ENCODE assay signal across 8 cellular contexts in the genomic region with DNA sequence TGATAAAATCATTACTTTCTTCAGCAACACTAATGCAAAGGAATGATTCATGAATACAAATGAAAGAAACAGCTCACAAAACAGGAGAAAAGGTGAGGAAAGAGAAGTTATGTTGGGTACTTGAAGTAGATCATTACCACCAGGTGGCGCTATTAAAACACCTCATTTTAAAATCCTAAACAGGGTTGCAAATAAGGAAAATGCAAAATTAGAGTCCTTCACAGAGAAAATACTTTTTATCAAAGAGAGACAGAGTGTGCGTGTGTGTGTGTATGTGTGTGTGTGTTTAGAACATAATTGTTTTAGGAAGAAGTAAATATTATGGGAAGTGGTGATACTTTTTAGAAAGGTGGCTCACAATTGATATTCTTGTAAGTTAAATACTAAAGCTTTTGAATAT. TPM values are rescaled to one million over a fixed set of nuclear protein-coding genes. Genes with fewer than 3 reads are reported as not detected.
A peak's percentile ranks its signal among the peaks of the same experiment; 100 is the strongest.
DNase-seq lines count a peak whose midpoint lies in the region; ATAC-seq and TF ChIP-seq lines count a peak whose summit lies in the region.

No MANE protein-coding gene starts in this region.

- no peaks in the 10 kb centered on the region for H3K79me2 ChIP-seq in OCI-LY3 (ENCODE audit: low read length)

- H3K9ac ChIP-seq in OCI-LY3 (ENCODE audit: low read length) (no peak overlapping the region), liver (ENCODE audit: low read depth in 1 of 2, low read length in 2 of 2) (peak overlapping the region in 1 of 2 donors; percentile 13)

- H3K27ac ChIP-seq in OCI-LY3 (ENCODE audit: low read length) = no peak overlapping the region
- peak overlapping the region in 1 of 2 donors; percentile 27 for H3K27ac ChIP-seq in liver (ENCODE audit: low read depth in 1 of 2, low read length in 2 of 2)
- peak overlapping the region; percentile 66 to 67 for H3K27ac ChIP-seq in uterus

- H3K36me3 ChIP-seq in OCI-LY3 (replicated peaks; ENCODE audit: low read depth, low read length) (no peaks in the 10 kb centered on the region), liver (ENCODE audit: control insufficient read depth in 4 of 4, insufficient read depth in 3 of 4, low read depth in 1 of 4, low read length in 3 of 4) (no peaks in the 10 kb centered on the region), uterus (no peaks in the 10 kb centered on the region)

- TF ChIP-seq POLR2A in uterus (IDR thresholded peaks at IDR 0.05) = no peak

- intact Hi-C loops in uterus (cut with DNase I; ENCODE audit: low total_unique reads) = no loop called here

- no peaks in the 10 kb centered on the region for H3K4me1 ChIP-seq in OCI-LY3 (ENCODE audit: low read length)
- H3K4me1 ChIP-seq in liver (ENCODE audit: control insufficient read depth in 4 of 4, insufficient read depth in 4 of 4, low read length in 3 of 4) = peaks cover 0 to 18% (median 6%) of the 10 kb centered on the region in 4 donors
- H3K4me1 ChIP-seq in uterus = peaks cover 4 to 6% of the 10 kb centered on the region in 2 donors

- TF ChIP-seq CTCF in OCI-LY3 (IDR thresholded peaks at IDR 0.05; ENCODE audit: low read depth, low read length) (peak; percentile 68), liver (IDR thresholded peaks at IDR 0.05; ENCODE audit: low read depth, low read length, missing input control) (peak; percentile 63), uterus (IDR thresholded peaks at IDR 0.05) (peak; percentile 76 to 87 (median 82))

- H3K4me3 ChIP-seq in OCI-LY3 (ENCODE audit: low read length) = no peak overlapping the region
- H3K4me3 ChIP-seq in liver (ENCODE audit: low read depth in 1 of 3, low read length in 3 of 3) = no peak overlapping the region
- H3K4me3 ChIP-seq in uterus = no peak overlapping the region

- peak; percentile 47 for DNase-seq in DMS79 (lab: John Stamatoyannopoulos, UW)
- DNase-seq in KG1 (lab: John Stamatoyannopoulos, UW) = peak; percentile 69
- peak; percentile 81 for DNase-seq in dedifferentiated amniotic fluid mesenchymal stem cell (ENCODE audit: extremely low spot score)
- DNase-seq in uterus = no peak

- no peaks in the 10 kb centered on the region for H3K9me3 ChIP-seq in OCI-LY3 (ENCODE audit: insufficient read depth, low read length)
- H3K9me3 ChIP-seq in liver (ENCODE audit: control insufficient read depth in 4 of 4, low read length in 3 of 4) = no peaks in the 10 kb centered on the region
- no peaks in the 10 kb centered on the region for H3K9me3 ChIP-seq in uterus

- H3K27me3 ChIP-seq in OCI-LY3 (ENCODE audit: low read depth, low read length) = no peaks in the 10 kb centered on the region
- no peaks in the 10 kb centered on the region for H3K27me3 ChIP-seq in liver (ENCODE audit: control insufficient read depth in 4 of 4, insufficient read depth in 4 of 4, low read length in 3 of 4)
- no peaks in the 10 kb centered on the region for H3K27me3 ChIP-seq in uterus

- WGBS in liver = 2% methylated on average over 2 of the region's 2 CpGs

- no peak for ATAC-seq in GM21717 (IDR thresholded peaks at IDR 0.05; ENCODE audit: unreplicated experiment)
- no peak for ATAC-seq in GM21423 (IDR thresholded peaks at IDR 0.05; ENCODE audit: unreplicated experiment)

- TF ChIP-seq RAD21 in liver (IDR thresholded peaks at IDR 0.05) = peak; percentile 97 to 98

- no peaks in the 10 kb centered on the region for H4K20me1 ChIP-seq in OCI-LY3 (ENCODE audit: insufficient read depth, low read length)

- H3K4me2 ChIP-seq in OCI-LY3 (ENCODE audit: low read length) = no peak overlapping the region

- no peak overlapping the region for H2AFZ ChIP-seq in OCI-LY3 (ENCODE audit: low read depth, low read length)

TF ChIP-seq in liver, 16 proteins besides CTCF, POLR2A, EP300 and RAD21:
- TF ChIP-seq RXRA (IDR thresholded peaks at IDR 0.05) (no peak), FOXA1 (IDR thresholded peaks at IDR 0.05) (no peak), HNF4A (conservative IDR thresholded peaks at IDR 0.05) (no peak), REST (IDR thresholded peaks at IDR 0.05) (no peak), EGR1 (IDR thresholded peaks at IDR 0.05; ENCODE audit: low read depth in 2 of 2) (no peak), TAF1 (conservative IDR thresholded peaks at IDR 0.05) (no peak), JUND (IDR thresholded peaks at IDR 0.05) (no peak), GABPA (IDR thresholded peaks at IDR 0.05 in 1 of 2, conservative IDR thresholded peaks at IDR 0.05 in 1 of 2) (no peak), FOXA2 (IDR thresholded peaks at IDR 0.05) (no peak)
- TF ChIP-seq, protein P1, sequence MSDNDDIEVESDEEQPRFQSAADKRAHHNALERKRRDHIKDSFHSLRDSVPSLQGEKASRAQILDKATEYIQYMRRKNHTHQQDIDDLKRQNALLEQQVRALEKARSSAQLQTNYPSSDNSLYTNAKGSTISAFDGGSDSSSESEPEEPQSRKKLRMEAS (IDR thresholded peaks at IDR 0.05) = no peak
- TF ChIP-seq, protein P2, sequence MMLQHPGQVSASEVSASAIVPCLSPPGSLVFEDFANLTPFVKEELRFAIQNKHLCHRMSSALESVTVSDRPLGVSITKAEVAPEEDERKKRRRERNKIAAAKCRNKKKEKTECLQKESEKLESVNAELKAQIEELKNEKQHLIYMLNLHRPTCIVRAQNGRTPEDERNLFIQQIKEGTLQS (IDR thresholded peaks at IDR 0.05) = no peak

RNA-seq across cellular contexts. Expression of gene CD180, which starts 49.5 kb away (rescaled TPM):
- total RNA-seq in liver = 1 to 10 TPM in 1 of 2 donors, under 1 TPM in 1; 0.75 to 3.7 TPM
- under 1 TPM; 0.33 to 0.81 TPM for polyA plus RNA-seq in liver
- under 1 TPM in 3 of 4 donors, not detected in 1; 0.37 to 0.83 (median 0.59) TPM for total RNA-seq in uterus

Comparison
In these comparisons a context has a peak if more than half of its experiments do, and no peak if none do; other contexts are left out.
1. DNase-seq: peak in DMS79 (single experiment), KG1 (single experiment) and dedifferentiated amniotic fluid mesenchymal stem cell (single experiment); none in uterus (0 of 2).
2. Peak in every context shown above with its lines, with median percentiles within 50 percentile points of each other: CTCF ChIP-seq.